In genomic region chr11:12161603-12162350, GRCh38 we compare ENCODE assay signal across 18 cellular contexts. TPM values are rescaled to one million over a fixed set of nuclear protein-coding genes. Genes with fewer than 3 reads are reported as not detected.
A peak's percentile ranks its signal among the peaks of the same experiment; 100 is the strongest.
DNase-seq lines count a peak whose midpoint lies in the region; ATAC-seq, FAIRE-seq and TF ChIP-seq lines count a peak whose summit lies in the region.
"Had no signal": no experiment of that assay in that cellular context is flagged by ENCODE, and none has a peak within 500 bp of the region (broad histone marks: within the 10 kb centered on the region; RNA-seq: fewer than 3 reads in every experiment).

No MANE protein-coding gene starts in this region.

- no peak for FAIRE-seq in HepG2 (lab: Jason Lieb, UNC)
- FAIRE-seq: G401.6, GM12891, H54 had no signal

- peak overlapping the region; percentile 88 to 96 for H3K27ac ChIP-seq in right atrium auricular region
- peak overlapping the region; percentile 87 to 91 (median 90) for H3K27ac ChIP-seq in esophagus muscularis mucosa (replicated peaks in 1 of 4)
- H3K27ac ChIP-seq in osteoblast (ENCODE audit: low read depth, low read length) = peak overlapping the region; percentile 97
- H3K27ac ChIP-seq in HepG2 (ENCODE audit: extremely low read length, insufficient read depth, low read length) = no peak overlapping the region

- H3K79me2 ChIP-seq in osteoblast (ENCODE audit: insufficient read depth, low read length) (peaks cover 71% of the 10 kb centered on the region), HepG2 (ENCODE audit: insufficient read depth, low read length) (no peaks in the 10 kb centered on the region)

- no TSS peak for BruUV-seq in HepG2 (replicated peaks; lab: Mats Ljungman, UMichigan)

- DNase-seq in right atrium auricular region (ENCODE audit: low spot score) (no peak), cardiac septum (ENCODE audit: low spot score) (no peak), esophagus muscularis mucosa (ENCODE audit: extremely low spot score) (no peak), osteoblast (ENCODE audit: insufficient read length, low spot score, missing footprints) (no peak), DMS114 treated with DMSO at 0.1 percent for 48 hours (lab: John Stamatoyannopoulos, UW; ENCODE audit: unreplicated experiment) (no peak), HepG2 (ENCODE audit: low spot score) (no peak), ecto neural progenitor cell (ENCODE audit: low spot score) (no peak)
- no peak for DNase-seq in activated naive CD8-positive, alpha-beta T cell treated with anti-CD3 and anti-CD28 coated beads for 36 hours
- DNase-seq: activated effector memory CD4-positive, alpha-beta T cell treated with anti-CD3 and anti-CD28 coated beads, Interleukin-2, amount 50 U/mL, for 16 hours; amygdala; MM.1S; NCI-H2081 treated with DMSO at 0.1 percent for 48 hours; NCI-H524; retina had no signal

- ATAC-seq in HepG2 = no peak

- H3K4me3 ChIP-seq in right atrium auricular region = no peak overlapping the region
- no peak overlapping the region for H3K4me3 ChIP-seq in esophagus muscularis mucosa
- no peak overlapping the region for H3K4me3 ChIP-seq in osteoblast (ENCODE audit: insufficient read depth, low read length)
- no peak overlapping the region for H3K4me3 ChIP-seq in HepG2 (replicated peaks in 1 of 3; ENCODE audit: insufficient read depth in 1 of 3, low read depth in 2 of 3, low read length in 3 of 3)

- in situ Hi-C loops in HepG2 (cut with HindIII; ENCODE audit: extremely low pct_ligation_motif_present, low pct_unique_long_range_greater_than_20kb) = no loop called here

- no peak overlapping the region for H3K4me3 Mint-ChIP-seq in activated naive CD8-positive, alpha-beta T cell treated with anti-CD3 and anti-CD28 coated beads for 36 hours
- H3K4me3 Mint-ChIP-seq: neural crest cell had no signal

- H4K20me1 ChIP-seq in osteoblast (ENCODE audit: insufficient read depth, low read length) = no peaks in the 10 kb centered on the region
- no peaks in the 10 kb centered on the region for H4K20me1 ChIP-seq in HepG2 (ENCODE audit: insufficient read depth, low read length)

- H3K27me3 ChIP-seq in right atrium auricular region = no peaks in the 10 kb centered on the region
- H3K27me3 ChIP-seq in esophagus muscularis mucosa = no peaks in the 10 kb centered on the region
- H3K27me3 ChIP-seq in osteoblast (ENCODE audit: insufficient read depth, low read length) = no peaks in the 10 kb centered on the region
- no peaks in the 10 kb centered on the region for H3K27me3 ChIP-seq in HepG2 (ENCODE audit: control insufficient read depth in 1 of 2, insufficient read depth in 2 of 2, low read length in 2 of 2)

- TF ChIP-seq CTCF in right atrium auricular region (IDR thresholded peaks at IDR 0.05) (no peak), esophagus muscularis mucosa (IDR thresholded peaks at IDR 0.05) (no peak), osteoblast (IDR thresholded peaks at IDR 0.05; ENCODE audit: extremely low read depth, low read depth, low read length) (no peak), HepG2 (CRISPR knock-in tag; IDR thresholded peaks at IDR 0.05) (no peak)

- H3K4me1 Mint-ChIP-seq in activated naive CD8-positive, alpha-beta T cell treated with anti-CD3 and anti-CD28 coated beads for 36 hours = peaks cover 35% of the 10 kb centered on the region

- no peaks in the 10 kb centered on the region for H3K9me3 ChIP-seq in right atrium auricular region
- H3K9me3 ChIP-seq in esophagus muscularis mucosa = no peaks in the 10 kb centered on the region
- H3K9me3 ChIP-seq in osteoblast (ENCODE audit: low read depth, low read length) = no peaks in the 10 kb centered on the region
- H3K9me3 ChIP-seq in HepG2 (ENCODE audit: low read length) = no peaks in the 10 kb centered on the region

- intact Hi-C loops in cardiac septum (cut with DNase I) = loop anchor here (5.0 kb wide), 2 partner anchors 61 to 74 kb away; no protein-coding TSS in a partner anchor
- intact Hi-C loops in esophagus muscularis mucosa (cut with DNase I) = loop anchor here (10.0 kb wide), 1 partner anchor 73 kb away; no protein-coding TSS in a partner anchor
- intact Hi-C loops in HepG2 (cut with micrococcal nuclease; ENCODE audit: unreplicated experiment) = loop anchor here (10.0 kb wide), 1 partner anchor 73 kb away; no protein-coding TSS in a partner anchor

- CTCF ChIA-PET in HepG2 (lab: Yijun Ruan, JAX; ENCODE audit: low intra/inter-chr PET ratio, low total read pairs) = no interaction called here

- POLR2A ChIA-PET in HepG2 (lab: Yijun Ruan, JAX) = no interaction called here

- TF ChIP-seq RAD21 in HepG2 (CRISPR knock-in tag; IDR thresholded peaks at IDR 0.05) = no peak

- 80% methylated on average over 12 of the region's 12 CpGs for WGBS in esophagus muscularis mucosa
- WGBS in HepG2 (ENCODE audit: low lambda C conversion rate) = 94% methylated on average over 12 of the region's 12 CpGs

- H3K9ac ChIP-seq in HepG2 (ENCODE audit: insufficient read depth, low read depth, low read length) = no peak overlapping the region

- H2AFZ ChIP-seq in osteoblast (ENCODE audit: low read length) = no peak overlapping the region
- no peak overlapping the region for H2AFZ ChIP-seq in HepG2 (ENCODE audit: low read length)

- peaks cover 9% of the 10 kb centered on the region for H3K36me3 ChIP-seq in right atrium auricular region
- peaks cover 0 to 18% (median 9%) of the 10 kb centered on the region in 4 donors for H3K36me3 ChIP-seq in esophagus muscularis mucosa
- peaks cover 64% of the 10 kb centered on the region for H3K36me3 ChIP-seq in osteoblast (ENCODE audit: insufficient read depth, low read length)
- H3K36me3 ChIP-seq in HepG2 (replicated peaks in 1 of 2; ENCODE audit: control insufficient read depth in 1 of 2, insufficient read depth in 2 of 2, low read length in 2 of 2) = no peaks in the 10 kb centered on the region

- no peaks in the 10 kb centered on the region for H3K9me3 Mint-ChIP-seq in activated naive CD8-positive, alpha-beta T cell treated with anti-CD3 and anti-CD28 coated beads for 36 hours
- H3K9me3 Mint-ChIP-seq: neural crest cell had no signal

- TF ChIP-seq POLR2A in esophagus muscularis mucosa (IDR thresholded peaks at IDR 0.05; ENCODE audit: low read depth) (no peak), HepG2 (IDR thresholded peaks at IDR 0.05; ENCODE audit: insufficient read depth in 1 of 2, low read depth in 2 of 2, low read length in 2 of 2) (no peak)

- TF ChIP-seq EP300 in esophagus muscularis mucosa (IDR thresholded peaks at IDR 0.05) (no peak), HepG2 (IDR thresholded peaks at IDR 0.05; ENCODE audit: low read depth in 2 of 2, low read length in 2 of 2) (no peak), HepG2 (CRISPR knock-in tag; IDR thresholded peaks at IDR 0.05; ENCODE audit: borderline replicate concordance) (no peak)

- no peak overlapping the region for H3K27ac Mint-ChIP-seq in activated naive CD8-positive, alpha-beta T cell treated with anti-CD3 and anti-CD28 coated beads for 36 hours

- H3K36me3 Mint-ChIP-seq in activated naive CD8-positive, alpha-beta T cell treated with anti-CD3 and anti-CD28 coated beads for 36 hours = peaks cover 12% of the 10 kb centered on the region

- no peak overlapping the region for H3K4me2 ChIP-seq in osteoblast (ENCODE audit: insufficient read depth, low read length)
- no peak overlapping the region for H3K4me2 ChIP-seq in HepG2 (ENCODE audit: low read depth, low read length)

- peaks cover 0 to 97% of the 10 kb centered on the region in 2 donors for H3K4me1 ChIP-seq in right atrium auricular region
- peaks cover 77 to 100% (median 94%) of the 10 kb centered on the region in 4 donors for H3K4me1 ChIP-seq in esophagus muscularis mucosa
- peaks cover 97% of the 10 kb centered on the region for H3K4me1 ChIP-seq in osteoblast (ENCODE audit: insufficient read depth, low read length)
- H3K4me1 ChIP-seq in HepG2 (ENCODE audit: insufficient read depth, low read length) = peaks cover 20% of the 10 kb centered on the region

- H3K27me3 Mint-ChIP-seq in activated naive CD8-positive, alpha-beta T cell treated with anti-CD3 and anti-CD28 coated beads for 36 hours = no peaks in the 10 kb centered on the region

RNA-seq across cellular contexts. Expression of gene MICAL2, which starts 51.4 kb away (rescaled TPM):
- total RNA-seq in right atrium auricular region (10 to 100 TPM; 77.6 to 84.5 TPM), cardiac septum (98.7 TPM), esophagus muscularis mucosa (100 to 1,000 TPM; 195 to 499 (median 259) TPM), osteoblast (109 and 156 TPM in 2 replicates), HepG2 (2016; rRNA removed; fragmentation: Illumina TruSeq; extraction: Trizol) (1.1 and 1.4 TPM in 2 replicates)
- total RNA-seq in HepG2 (2016; cell fraction: cytosol; rRNA removed; fragmentation: Illumina TruSeq; extraction: Trizol; ENCODE audit: low read depth) = 0.18 and 0.51 TPM in 2 replicates
- total RNA-seq in HepG2 (2016; cell fraction: insoluble cytoplasmic fraction; rRNA removed; fragmentation: Illumina TruSeq; extraction: Trizol) = 1.1 and 1.7 TPM in 2 replicates
- 1.1 and 1.3 TPM in 2 replicates for total RNA-seq in HepG2 (2016; cell fraction: membrane; rRNA removed; fragmentation: Illumina TruSeq; extraction: Trizol)
- total RNA-seq in HepG2 (2016; cell fraction: nucleus; rRNA removed; fragmentation: Illumina TruSeq; extraction: Trizol) = 1.6 and 3.7 TPM in 2 replicates
- 0.59 and 0.78 TPM in 2 replicates for polyA plus RNA-seq in HepG2 (2011; rRNA removed)
- polyA plus RNA-seq in HepG2 (2011; cell fraction: cytosol; rRNA removed) = 0.46 and 0.50 TPM in 2 replicates
- polyA plus RNA-seq in HepG2 (2011; cell fraction: nucleus; rRNA removed) = 0.61 and 0.97 TPM in 2 replicates
- 0.48 and 1.6 TPM in 2 replicates for polyA plus RNA-seq in HepG2 (2012)
- 0.29 and 0.53 TPM in 2 replicates for polyA plus RNA-seq in HepG2 (2016; cell fraction: cytosol; fragmentation: Illumina TruSeq; extraction: Trizol; ENCODE audit: low read depth)
- polyA plus RNA-seq in HepG2 (2016; cell fraction: insoluble cytoplasmic fraction; fragmentation: Illumina TruSeq; extraction: Trizol; ENCODE audit: low read depth) = 0.73 and 1.3 TPM in 2 replicates
- polyA plus RNA-seq in HepG2 (2016; cell fraction: membrane; fragmentation: Illumina TruSeq; extraction: Trizol; ENCODE audit: low read depth) = 0.34 and 0.39 TPM in 2 replicates
- polyA plus RNA-seq in HepG2 (2016; cell fraction: nucleus; fragmentation: Illumina TruSeq; extraction: Trizol; ENCODE audit: insufficient read depth, low read depth) = 1.2 and 2.1 TPM in 2 replicates
- polyA minus RNA-seq in HepG2 (2011; rRNA and poly(A)+ RNA removed; ENCODE audit: low replicate concordance) = 1.6 and 8.6 TPM in 2 replicates
- 0.70 and 2.7 TPM in 2 replicates for polyA minus RNA-seq in HepG2 (2011; cell fraction: cytosol; rRNA and poly(A)+ RNA removed)
- polyA minus RNA-seq in HepG2 (2011; cell fraction: nucleus; rRNA and poly(A)+ RNA removed) = 2.4 and 3.5 TPM in 2 replicates
- total RNA-seq in activated naive CD8-positive, alpha-beta T cell treated with anti-CD3 and anti-CD28 coated beads for 36 hours = 10 to 100 TPM; 54.4 to 59.7 TPM

Comparison
In these comparisons a context has a peak if more than half of its experiments do, and no peak if none do; other contexts are left out.
1. RNA of gene MICAL2, which starts 51.4 kb away (total RNA-seq): 195 to 499 TPM in esophagus muscularis mucosa, 109 to 156 TPM in osteoblast, 98.7 TPM in cardiac septum (single experiment), 77.6 to 84.5 TPM in right atrium auricular region and 54.4 to 59.7 TPM in activated naive CD8-positive, alpha-beta T cell treated with anti-CD3 and anti-CD28 coated beads for 36 hours; 0.18 to 3.7 TPM in HepG2; every median in the first group is over 10 times any median in the second.